Comparison of ENCODE assay signal across 1 cellular context in genomic region chr7:22559829-22560489, GRCh38.
TF ChIP-seq lines count a peak whose summit lies in the region.

No MANE protein-coding gene starts in this region.

TF ChIP-seq in GM12878, 131 proteins besides CTCF, POLR2A, EP300 and RAD21 (continued from another document):
- no peak for TF ChIP-seq ZBTB33 (IDR thresholded peaks at IDR 0.05)
- no peak for TF ChIP-seq ZNF592 (IDR thresholded peaks at IDR 0.05)
- TF ChIP-seq TBL1XR1 (IDR thresholded peaks at IDR 0.05; ENCODE audit: low read depth, low read length): no peak
- TF ChIP-seq ZBTB40 (IDR thresholded peaks at IDR 0.05; ENCODE audit: borderline replicate concordance): no peak
- TF ChIP-seq HDGF (IDR thresholded peaks at IDR 0.05): no peak
- TF ChIP-seq RFX5 (IDR thresholded peaks at IDR 0.05; ENCODE audit: low read depth, low read length): no peak
